ENCODE assay signal across 28 cellular contexts in genomic region chr17:44492706-44493272, GRCh38.
"Had no signal": no experiment of that assay in that cellular context is flagged by ENCODE, and none has a peak within 500 bp of the region (broad histone marks: within the 10 kb centered on the region; RNA-seq: fewer than 3 reads in every experiment).

No MANE protein-coding gene starts in this region.

- H3K27me3 ChIP-seq: adrenal gland, MG63, SJCRH30 had no signal

- H3K9me3 ChIP-seq: adrenal gland, MG63, SJCRH30, SK-N-SH had no signal

- DNase-seq: activated CD4-positive, alpha-beta T cell treated with anti-CD3 and anti-CD28 coated beads for 4 hours; activated gamma-delta T cell treated with Interleukin-2 at 50 U/mL for 16 hours; activated naive CD4-positive, alpha-beta T cell treated with anti-CD3 and anti-CD28 coated beads, Interleukin-2, amount 10 ng/mL, durations not matched to agents 7 days and 5 days; activated naive CD8-positive, alpha-beta T cell treated with anti-CD3 and anti-CD28 coated beads, Interleukin-2, amount 10 ng/mL, durations not matched to agents 7 days and 5 days; activated T-cell treated with anti-CD3 and anti-CD28 coated beads for 4 hours; activated T-cell treated with anti-CD3 and anti-CD28 coated beads, Interleukin-2, amount 50 U/mL, for 48 hours; anterior cingulate cortex; cerebellar nuclear complex; KBM-7; MG63; NCI-H1105; NCI-H1436 treated with DMSO at 0.1 percent for 48 hours; NCI-H187; NCI-H2081; NCI-H510A treated with DMSO at 0.1 percent for 48 hours; NCI-H69; NK-92 treated with Interleukin-12 subunit alpha and Interleukin-12 subunit beta, amount 100 ng/mL, for 24 hours; OCI-M1; Right ventricle myocardium superior; SJCRH30; SK-N-SH; T-helper 1 cell; WERI-Rb-1 had no signal

- H3K27ac ChIP-seq: adrenal gland, RWPE1, SJCRH30, WERI-Rb-1 had no signal

- H3K27ac Mint-ChIP-seq: activated naive CD4-positive, alpha-beta T cell treated with anti-CD3 and anti-CD28 coated beads, Interleukin-2, amount 10 ng/mL, durations not matched to agents 7 days and 5 days; activated naive CD8-positive, alpha-beta T cell treated with anti-CD3 and anti-CD28 coated beads, Interleukin-2, amount 10 ng/mL, durations not matched to agents 7 days and 5 days; activated T-helper 17 cell treated with anti-CD3 and anti-CD28 coated beads, Interleukin-2, amount 50 U/mL, for 72 hours had no signal

- H3K36me3 ChIP-seq: adrenal gland had no signal

- H3K9me3 Mint-ChIP-seq: activated naive CD4-positive, alpha-beta T cell treated with anti-CD3 and anti-CD28 coated beads, Interleukin-2, amount 10 ng/mL, durations not matched to agents 7 days and 5 days; activated naive CD8-positive, alpha-beta T cell treated with anti-CD3 and anti-CD28 coated beads, Interleukin-2, amount 10 ng/mL, durations not matched to agents 7 days and 5 days; activated T-helper 17 cell treated with anti-CD3 and anti-CD28 coated beads, Interleukin-2, amount 50 U/mL, for 72 hours had no signal

- H3K4me3 ChIP-seq: adrenal gland, MG63, SJCRH30 had no signal

- H3K4me1 ChIP-seq: SJCRH30 had no signal

- H3K4me3 Mint-ChIP-seq: activated naive CD4-positive, alpha-beta T cell treated with anti-CD3 and anti-CD28 coated beads, Interleukin-2, amount 10 ng/mL, durations not matched to agents 7 days and 5 days; activated naive CD8-positive, alpha-beta T cell treated with anti-CD3 and anti-CD28 coated beads, Interleukin-2, amount 10 ng/mL, durations not matched to agents 7 days and 5 days; activated T-helper 17 cell treated with anti-CD3 and anti-CD28 coated beads, Interleukin-2, amount 50 U/mL, for 72 hours had no signal

- H3K27me3 Mint-ChIP-seq: activated naive CD4-positive, alpha-beta T cell treated with anti-CD3 and anti-CD28 coated beads, Interleukin-2, amount 10 ng/mL, durations not matched to agents 7 days and 5 days; activated naive CD8-positive, alpha-beta T cell treated with anti-CD3 and anti-CD28 coated beads, Interleukin-2, amount 10 ng/mL, durations not matched to agents 7 days and 5 days; activated T-helper 17 cell treated with anti-CD3 and anti-CD28 coated beads, Interleukin-2, amount 50 U/mL, for 72 hours had no signal

- ATAC-seq: activated CD4-positive, CD25-positive, alpha-beta regulatory T cell treated with anti-CD3 and anti-CD28 coated beads, Interleukin-2, amount 50 U/mL, for 24 hours; activated T-helper 17 cell treated with anti-CD3 and anti-CD28 coated beads, Interleukin-2, amount 50 U/mL, for 72 hours; Panc1 had no signal
